ENCODE assay signal across 11 cellular contexts in genomic region chr3:194103475-194103874, GRCh38. TPM values are rescaled to one million over a fixed set of nuclear protein-coding genes. Genes with fewer than 3 reads are reported as not detected.
DNase-seq lines count a peak whose midpoint lies in the region; ATAC-seq and TF ChIP-seq lines count a peak whose summit lies in the region.
"Had no signal": no experiment of that assay in that cellular context is flagged by ENCODE, and none has a peak within 500 bp of the region (broad histone marks: within the 10 kb centered on the region; RNA-seq: fewer than 3 reads in every experiment).

No MANE protein-coding gene starts in this region.

- H3K4me3 Mint-ChIP-seq in activated CD8-positive, alpha-beta memory T cell treated with anti-CD3 and anti-CD28 coated beads, Interleukin-2, amount 10 ng/mL, durations not matched to agents 7 days and 5 days = no peak overlapping the region

- CTCF ChIA-PET in activated CD8-positive, alpha-beta memory T cell treated with anti-CD3 and anti-CD28 coated beads, Interleukin-2, amount 10 ng/mL, durations not matched to agents 7 days and 5 days (lab: Charles Lee) = no interaction called here

- H3K27me3 ChIP-seq in left ventricle myocardium inferior (ENCODE audit: low read depth) = peaks cover 97% of the 10 kb centered on the region

- H3K4me3 ChIP-seq in left ventricle myocardium inferior = no peak overlapping the region

- H3K27ac ChIP-seq in left ventricle myocardium inferior (replicated peaks) = no peak overlapping the region
- H3K27ac ChIP-seq: brain microvascular endothelial cell had no signal

- H3K27me3 Mint-ChIP-seq in activated CD8-positive, alpha-beta memory T cell treated with anti-CD3 and anti-CD28 coated beads, Interleukin-2, amount 10 ng/mL, durations not matched to agents 7 days and 5 days = peaks cover 62% of the 10 kb centered on the region

- peaks cover 10% of the 10 kb centered on the region for H3K4me1 Mint-ChIP-seq in activated CD8-positive, alpha-beta memory T cell treated with anti-CD3 and anti-CD28 coated beads, Interleukin-2, amount 10 ng/mL, durations not matched to agents 7 days and 5 days

- H3K9me3 Mint-ChIP-seq in activated CD8-positive, alpha-beta memory T cell treated with anti-CD3 and anti-CD28 coated beads, Interleukin-2, amount 10 ng/mL, durations not matched to agents 7 days and 5 days (ENCODE audit: low read depth) = no peaks in the 10 kb centered on the region

- no peaks in the 10 kb centered on the region for H3K36me3 ChIP-seq in left ventricle myocardium inferior
- H3K36me3 ChIP-seq: brain microvascular endothelial cell had no signal

- no peaks in the 10 kb centered on the region for H3K36me3 Mint-ChIP-seq in activated CD8-positive, alpha-beta memory T cell treated with anti-CD3 and anti-CD28 coated beads, Interleukin-2, amount 10 ng/mL, durations not matched to agents 7 days and 5 days

- peaks cover 4% of the 10 kb centered on the region for H3K4me1 ChIP-seq in left ventricle myocardium inferior

- intact Hi-C loops in left ventricle myocardium inferior (cut with micrococcal nuclease) = no loop called here

- H3K9me3 ChIP-seq in left ventricle myocardium inferior (replicated peaks) = no peaks in the 10 kb centered on the region

- peak; percentile 27 for DNase-seq in activated CD8-positive, alpha-beta memory T cell treated with anti-CD3 and anti-CD28 coated beads, Interleukin-2, amount 50 U/mL, for 4 hours
- DNase-seq in activated CD8-positive, alpha-beta memory T cell treated with anti-CD3 and anti-CD28 coated beads, Interleukin-2, amount 10 ng/mL, durations not matched to agents 7 days and 5 days = no peak
- DNase-seq in activated effector memory CD4-positive, alpha-beta T cell treated with anti-CD3 and anti-CD28 coated beads, Interleukin-2, amount 50 U/mL, for 16 hours = peak; percentile 71
- peak; percentile 7 for DNase-seq in stimulated activated CD8-positive, alpha-beta memory T cell treated with anti-CD3 and anti-CD28 coated beads, Interleukin-15, amount 100 ng/mL, for 1 hour (ENCODE audit: low read depth)
- no peak for DNase-seq in left ventricle myocardium inferior
- DNase-seq: brain microvascular endothelial cell, GOT3, NCI-H524 treated with DMSO at 0.1 percent for 48 hours had no signal

- no peak for TF ChIP-seq CTCF in left ventricle myocardium inferior (IDR thresholded peaks at IDR 0.05; ENCODE audit: borderline replicate concordance)

- no peak overlapping the region for H3K27ac Mint-ChIP-seq in activated CD8-positive, alpha-beta memory T cell treated with anti-CD3 and anti-CD28 coated beads, Interleukin-2, amount 10 ng/mL, durations not matched to agents 7 days and 5 days

- ATAC-seq in activated CD8-positive, alpha-beta memory T cell treated with anti-CD3 and anti-CD28 coated beads, Interleukin-2, amount 10 ng/mL, durations not matched to agents 7 days and 5 days = no peak
- ATAC-seq in HG03457 (IDR thresholded peaks at IDR 0.05; ENCODE audit: unreplicated experiment) (peak; percentile 33), GM18873 (IDR thresholded peaks at IDR 0.05; ENCODE audit: low FRiP score, unreplicated experiment) (no peak), GM19467 (IDR thresholded peaks at IDR 0.05; ENCODE audit: unreplicated experiment) (no peak)

RNA-seq across cellular contexts. Expression of gene HES1, which starts 32.5 kb away (rescaled TPM):
- under 1 TPM; 0.28 to 0.35 TPM for total RNA-seq in activated CD8-positive, alpha-beta memory T cell treated with anti-CD3 and anti-CD28 coated beads, Interleukin-2, amount 10 ng/mL, durations not matched to agents 7 days and 5 days
- total RNA-seq in left ventricle myocardium inferior = 13.4 TPM

Comparison
In these comparisons a context has a peak if more than half of its experiments do, and no peak if none do; other contexts are left out.
1. DNase-seq: peak in activated CD8-positive, alpha-beta memory T cell treated with anti-CD3 and anti-CD28 coated beads, Interleukin-2, amount 50 U/mL, for 4 hours (single experiment), activated effector memory CD4-positive, alpha-beta T cell treated with anti-CD3 and anti-CD28 coated beads, Interleukin-2, amount 50 U/mL, for 16 hours (single experiment) and stimulated activated CD8-positive, alpha-beta memory T cell treated with anti-CD3 and anti-CD28 coated beads, Interleukin-15, amount 100 ng/mL, for 1 hour (single experiment); none in activated CD8-positive, alpha-beta memory T cell treated with anti-CD3 and anti-CD28 coated beads, Interleukin-2, amount 10 ng/mL, durations not matched to agents 7 days and 5 days (single experiment) and left ventricle myocardium inferior (single experiment).
2. RNA of gene HES1, which starts 32.5 kb away (total RNA-seq): 13.4 TPM in left ventricle myocardium inferior (single experiment); 0.28 to 0.35 TPM in activated CD8-positive, alpha-beta memory T cell treated with anti-CD3 and anti-CD28 coated beads, Interleukin-2, amount 10 ng/mL, durations not matched to agents 7 days and 5 days; every median in the first group is over 10 times any median in the second.